8 cellular contexts compared by ENCODE assay signal in the genomic region with DNA sequence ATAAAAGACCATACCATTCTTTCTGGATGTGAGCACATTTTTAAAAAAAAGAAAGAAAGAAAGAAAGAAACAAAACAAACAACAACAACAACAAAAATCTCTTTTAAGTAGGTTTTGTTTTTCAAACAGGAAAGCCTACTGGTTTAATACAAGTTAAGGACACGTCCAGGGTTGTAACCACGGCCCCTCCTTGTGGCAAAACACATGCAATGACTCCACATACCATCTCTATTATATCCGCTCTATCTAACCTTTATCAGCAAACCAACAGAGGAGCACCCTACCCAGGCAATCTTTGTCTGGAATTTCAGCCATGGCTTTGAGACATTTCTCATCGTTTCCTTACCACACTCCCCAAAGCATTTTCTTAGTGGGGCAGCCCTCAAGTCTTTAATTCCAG.
A peak's percentile ranks its signal among the peaks of the same experiment; 100 is the strongest.
DNase-seq lines count a peak whose midpoint lies in the region; ATAC-seq and TF ChIP-seq lines count a peak whose summit lies in the region.

No MANE protein-coding gene starts in this region.

- H3K27ac Mint-ChIP-seq in activated CD4-positive, alpha-beta T cell treated with anti-CD3 and anti-CD28 coated beads, Interleukin-2, amount 10 ng/mL, durations not matched to agents 7 days and 5 days, result no peak overlapping the region

- no peak for ATAC-seq in GM18861 (IDR thresholded peaks at IDR 0.05; ENCODE audit: unreplicated experiment)

- H3K36me3 ChIP-seq in uterus, result no peaks in the 10 kb centered on the region

- H3K9me3 Mint-ChIP-seq in activated CD4-positive, alpha-beta T cell treated with anti-CD3 and anti-CD28 coated beads, Interleukin-2, amount 10 ng/mL, durations not matched to agents 7 days and 5 days, result no peaks in the 10 kb centered on the region

- no peaks in the 10 kb centered on the region for H3K36me3 Mint-ChIP-seq in activated CD4-positive, alpha-beta T cell treated with anti-CD3 and anti-CD28 coated beads, Interleukin-2, amount 10 ng/mL, durations not matched to agents 7 days and 5 days (ENCODE audit: low read depth)

- H3K4me3 Mint-ChIP-seq in activated CD4-positive, alpha-beta T cell treated with anti-CD3 and anti-CD28 coated beads, Interleukin-2, amount 10 ng/mL, durations not matched to agents 7 days and 5 days, result no peak overlapping the region

- peaks cover 1% of the 10 kb centered on the region for H3K27me3 Mint-ChIP-seq in activated CD4-positive, alpha-beta T cell treated with anti-CD3 and anti-CD28 coated beads, Interleukin-2, amount 10 ng/mL, durations not matched to agents 7 days and 5 days

- POLR2A ChIA-PET in activated CD4-positive, alpha-beta T cell treated with anti-CD3 and anti-CD28 coated beads, Interleukin-2, amount 10 ng/mL, durations not matched to agents 7 days and 5 days (lab: Charles Lee), result no interaction called here

- CTCF ChIA-PET in activated CD4-positive, alpha-beta T cell treated with anti-CD3 and anti-CD28 coated beads, Interleukin-2, amount 10 ng/mL, durations not matched to agents 7 days and 5 days (lab: Charles Lee), result interaction anchor here (1.3 kb wide), 1 partner anchor 177 kb away, joined by 3 read pairs; no protein-coding TSS in a partner anchor

- intact Hi-C loops in uterus (cut with DNase I; ENCODE audit: low total_unique reads), result no loop called here

- DNase-seq in DMS153 (lab: John Stamatoyannopoulos, UW), result peak; percentile 82
- peak; percentile 40 to 71 for DNase-seq in NCI-H187 (lab: John Stamatoyannopoulos, UW)
- DNase-seq in SW480 (ENCODE audit: low spot score), result peak; percentile 60
- peak; percentile 73 for DNase-seq in left kidney (ENCODE audit: low read depth, low spot score)
- no peak for DNase-seq in NCI-H2171 treated with DMSO at 0.1 percent for 48 hours (lab: John Stamatoyannopoulos, UW)
- no peak for DNase-seq in uterus
- no peak for DNase-seq in activated CD4-positive, alpha-beta T cell treated with anti-CD3 and anti-CD28 coated beads, Interleukin-2, amount 10 ng/mL, durations not matched to agents 7 days and 5 days

- no peak overlapping the region for H3K4me3 ChIP-seq in uterus

- H3K27ac ChIP-seq in uterus, result no peak overlapping the region

- H3K9me3 ChIP-seq in uterus, result no peaks in the 10 kb centered on the region

- no peak for TF ChIP-seq CTCF in uterus (IDR thresholded peaks at IDR 0.05)

- no peak for TF ChIP-seq POLR2A in uterus (IDR thresholded peaks at IDR 0.05)

- H3K4me1 Mint-ChIP-seq in activated CD4-positive, alpha-beta T cell treated with anti-CD3 and anti-CD28 coated beads, Interleukin-2, amount 10 ng/mL, durations not matched to agents 7 days and 5 days, result no peaks in the 10 kb centered on the region

- no peaks in the 10 kb centered on the region for H3K4me1 ChIP-seq in uterus

- H3K27me3 ChIP-seq in uterus, result no peaks in the 10 kb centered on the region

Comparison
In these comparisons a context has a peak if more than half of its experiments do, and no peak if none do; other contexts are left out.
1. DNase-seq: peak in DMS153 (single experiment), NCI-H187 (2 of 2), SW480 (single experiment) and left kidney (single experiment); none in NCI-H2171 treated with DMSO at 0.1 percent for 48 hours (single experiment), uterus (0 of 2) and activated CD4-positive, alpha-beta T cell treated with anti-CD3 and anti-CD28 coated beads, Interleukin-2, amount 10 ng/mL, durations not matched to agents 7 days and 5 days (single experiment).